ENCODE assay signal across 23 cellular contexts in the genomic region with DNA sequence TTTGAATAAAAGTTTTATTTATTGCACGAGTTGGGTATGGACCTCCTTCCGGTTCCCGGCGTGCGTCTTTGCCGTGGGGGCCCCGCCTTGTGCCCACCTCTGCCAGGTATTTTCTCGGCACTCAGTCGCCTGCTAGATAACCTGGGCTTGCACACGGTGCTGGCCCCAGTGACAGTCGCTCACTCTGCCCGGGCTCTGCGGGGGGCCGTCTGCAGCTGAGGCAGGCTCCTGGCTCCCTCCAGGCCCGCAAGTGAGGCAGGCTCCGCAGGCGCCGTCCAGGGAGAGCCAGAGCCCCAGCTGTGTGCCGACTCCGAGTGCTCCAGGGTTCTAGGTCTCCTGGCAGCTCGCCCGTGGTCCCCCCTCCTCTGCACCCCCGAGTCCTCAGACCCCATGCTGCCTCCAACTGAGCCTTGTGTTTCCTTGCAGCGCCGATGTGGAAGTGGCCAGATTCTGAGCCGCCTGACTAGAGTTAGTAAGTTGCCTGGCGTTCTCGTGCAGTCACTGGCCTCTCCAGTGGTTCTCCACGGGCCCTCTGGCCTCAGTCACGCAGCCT. TPM values are rescaled to one million over a fixed set of nuclear protein-coding genes. Genes with fewer than 3 reads are reported as not detected.
DNase-seq lines count a peak whose midpoint lies in the region; TF ChIP-seq lines count a peak whose summit lies in the region.
"Had no signal": no experiment of that assay in that cellular context is flagged by ENCODE, and none has a peak within 500 bp of the region (broad histone marks: within the 10 kb centered on the region; RNA-seq: fewer than 3 reads in every experiment).

No MANE protein-coding gene starts in this region.

- DNase-seq in RWPE1 (ENCODE audit: low spot score) (no peak), brain pericyte (ENCODE audit: low read depth, low spot score) (peak; percentile 41), iPS-NIHi7 (ENCODE audit: extremely low spot score) (no peak), suprapubic skin (ENCODE audit: low spot score in 2 of 2) (no peak), NCI-H446 treated with DMSO at 0.1 percent for 48 hours (lab: John Stamatoyannopoulos, UW) (no peak)
- DNase-seq in activated T-helper 2 cell treated with anti-CD3 and anti-CD28 coated beads, Interferon-gamma antibody, Interleukin-2, Interleukin-4, amounts not matched to agents 10 μg/mL and 5 μg/mL and 100 μg/mL, durations not matched to agents 14 hours and 24 hours and 36 hours (ENCODE audit: low spot score): no peak
- DNase-seq: CD8-positive, alpha-beta memory T cell; DMS79 treated with DMSO at 0.1 percent for 48 hours; IMR-90; Karpas-422; MG63; NCI-H1092; NCI-H2107; NCI-H2227 treated with DMSO at 0.1 percent for 48 hours; NCI-H524 treated with DMSO at 0.1 percent for 48 hours; PC-3; RPMI8226; SIG-M5 had no signal

- no peak for TF ChIP-seq CTCF in RWPE1 (conservative IDR thresholded peaks at IDR 0.05; ENCODE audit: low read depth)
- TF ChIP-seq CTCF in suprapubic skin (IDR thresholded peaks at IDR 0.05): no peak

- no peak for TF ChIP-seq POLR2A in suprapubic skin (IDR thresholded peaks at IDR 0.05)

- intact Hi-C loops in activated T-helper 2 cell treated with anti-CD3 and anti-CD28 coated beads, Interferon-gamma antibody, Interleukin-2, Interleukin-4, amounts not matched to agents 10 μg/mL and 5 μg/mL and 100 μg/mL, durations not matched to agents 14 hours and 24 hours and 36 hours (cut with micrococcal nuclease): no loop called here

- no peaks in the 10 kb centered on the region for H3K9me3 ChIP-seq in BLaER1 treated with 17β-estradiol and CSF1 and Interleukin-3, amounts not matched to agents 10 nM and 100 nM (replicated peaks in 1 of 11)
- H3K9me3 ChIP-seq in suprapubic skin: no peaks in the 10 kb centered on the region
- H3K9me3 ChIP-seq: HAP-1, MG63 had no signal

- no peak for TF ChIP-seq EP300 in suprapubic skin (IDR thresholded peaks at IDR 0.05)

- peaks cover 3% of the 10 kb centered on the region for H3K4me1 Mint-ChIP-seq in activated T-helper 2 cell treated with anti-CD3 and anti-CD28 coated beads, Interferon-gamma antibody, Interleukin-2, Interleukin-4, amounts not matched to agents 10 μg/mL and 5 μg/mL and 100 μg/mL, durations not matched to agents 14 hours and 24 hours and 36 hours (ENCODE audit: low read depth)
- H3K4me1 Mint-ChIP-seq: CD8-positive, alpha-beta memory T cell had no signal

- POLR2A ChIA-PET in RWPE1 (lab: Yijun Ruan, JAX; ENCODE audit: low non-redundant PET): no interaction called here

- no peak overlapping the region for H3K4me3 ChIP-seq in BLaER1 treated with 17β-estradiol and CSF1 and Interleukin-3, amounts not matched to agents 10 nM and 100 nM
- no peak overlapping the region for H3K4me3 ChIP-seq in suprapubic skin
- H3K4me3 ChIP-seq: HAP-1, MG63 had no signal

- no peak overlapping the region for H3K27ac Mint-ChIP-seq in activated T-helper 2 cell treated with anti-CD3 and anti-CD28 coated beads, Interferon-gamma antibody, Interleukin-2, Interleukin-4, amounts not matched to agents 10 μg/mL and 5 μg/mL and 100 μg/mL, durations not matched to agents 14 hours and 24 hours and 36 hours
- H3K27ac Mint-ChIP-seq: CD8-positive, alpha-beta memory T cell had no signal

- WGBS in suprapubic skin: 79% methylated on average over 30 of the region's 30 CpGs

- H3K4me2 ChIP-seq in BLaER1 treated with 17β-estradiol and CSF1 and Interleukin-3, amounts not matched to agents 10 nM and 100 nM: peak overlapping the region in 8 of 11 experiments; percentile 13 to 89 (median 74); a peak in 13 of 22 replicates

- H3K27me3 Mint-ChIP-seq in activated T-helper 2 cell treated with anti-CD3 and anti-CD28 coated beads, Interferon-gamma antibody, Interleukin-2, Interleukin-4, amounts not matched to agents 10 μg/mL and 5 μg/mL and 100 μg/mL, durations not matched to agents 14 hours and 24 hours and 36 hours (ENCODE audit: low read depth): no peaks in the 10 kb centered on the region

- no peaks in the 10 kb centered on the region for H3K36me3 ChIP-seq in BLaER1 treated with 17β-estradiol and CSF1 and Interleukin-3, amounts not matched to agents 10 nM and 100 nM
- peaks cover 79% of the 10 kb centered on the region for H3K36me3 ChIP-seq in suprapubic skin
- H3K36me3 ChIP-seq: HAP-1, MG63 had no signal

- peaks cover 0 to 86% (median 44%) of the 10 kb centered on the region in 11 experiments; a peak in 16 of 22 replicates for H4K20me1 ChIP-seq in BLaER1 treated with 17β-estradiol and CSF1 and Interleukin-3, amounts not matched to agents 10 nM and 100 nM

- no peak overlapping the region for H3K9ac ChIP-seq in BLaER1 treated with 17β-estradiol and CSF1 and Interleukin-3, amounts not matched to agents 10 nM and 100 nM

- no peak overlapping the region for H3K27ac ChIP-seq in BLaER1 treated with 17β-estradiol and CSF1 and Interleukin-3, amounts not matched to agents 10 nM and 100 nM
- H3K27ac ChIP-seq in RWPE1 (peak overlapping the region; percentile 80), layer of hippocampus (ENCODE audit: low read depth, low read length) (peak overlapping the region; percentile 21), suprapubic skin (no peak overlapping the region)
- H3K27ac ChIP-seq: HL-60 had no signal

- no peak overlapping the region for H3K4me3 Mint-ChIP-seq in activated T-helper 2 cell treated with anti-CD3 and anti-CD28 coated beads, Interferon-gamma antibody, Interleukin-2, Interleukin-4, amounts not matched to agents 10 μg/mL and 5 μg/mL and 100 μg/mL, durations not matched to agents 14 hours and 24 hours and 36 hours (ENCODE audit: low read depth)

- no peaks in the 10 kb centered on the region for H3K9me3 Mint-ChIP-seq in activated T-helper 2 cell treated with anti-CD3 and anti-CD28 coated beads, Interferon-gamma antibody, Interleukin-2, Interleukin-4, amounts not matched to agents 10 μg/mL and 5 μg/mL and 100 μg/mL, durations not matched to agents 14 hours and 24 hours and 36 hours
- H3K9me3 Mint-ChIP-seq: CD8-positive, alpha-beta memory T cell had no signal

- peaks cover 63 to 93% (median 85%) of the 10 kb centered on the region in 11 experiments for H3K27me3 ChIP-seq in BLaER1 treated with 17β-estradiol and CSF1 and Interleukin-3, amounts not matched to agents 10 nM and 100 nM
- no peaks in the 10 kb centered on the region for H3K27me3 ChIP-seq in layer of hippocampus (ENCODE audit: control insufficient read depth, insufficient read depth, low read length)
- no peaks in the 10 kb centered on the region for H3K27me3 ChIP-seq in suprapubic skin
- H3K27me3 ChIP-seq: MG63 had no signal

- no peaks in the 10 kb centered on the region for H3K36me3 Mint-ChIP-seq in activated T-helper 2 cell treated with anti-CD3 and anti-CD28 coated beads, Interferon-gamma antibody, Interleukin-2, Interleukin-4, amounts not matched to agents 10 μg/mL and 5 μg/mL and 100 μg/mL, durations not matched to agents 14 hours and 24 hours and 36 hours (ENCODE audit: low read depth)
- H3K36me3 Mint-ChIP-seq: CD8-positive, alpha-beta memory T cell had no signal

- peaks cover 6 to 72% (median 55%) of the 10 kb centered on the region in 10 experiments; a peak in 18 of 20 replicates for H3K4me1 ChIP-seq in BLaER1 treated with 17β-estradiol and CSF1 and Interleukin-3, amounts not matched to agents 10 nM and 100 nM
- H3K4me1 ChIP-seq in suprapubic skin: no peaks in the 10 kb centered on the region
- H3K4me1 ChIP-seq: HAP-1 had no signal

- CTCF ChIA-PET in RWPE1 (lab: Yijun Ruan, JAX): no interaction called here

RNA-seq across cellular contexts. Expression of a gene that starts 54.7 kb away (rescaled TPM):
- not detected for total RNA-seq in suprapubic skin
- not detected in 2 replicates for total RNA-seq in activated T-helper 2 cell treated with anti-CD3 and anti-CD28 coated beads, Interferon-gamma antibody, Interleukin-2, Interleukin-4, amounts not matched to agents 10 μg/mL and 5 μg/mL and 100 μg/mL, durations not matched to agents 14 hours and 24 hours and 36 hours
- total RNA-seq: CD8-positive, alpha-beta memory T cell; HT1080; IMR-90; PC-3 had no signal

RNA-seq across cellular contexts. Expression of a gene that starts 55.5 kb away (rescaled TPM):
- total RNA-seq in suprapubic skin: 1 to 10 TPM in 2 of 4 donors, under 1 TPM in 2; 0.64 to 2.8 (median 1.1) TPM
- total RNA-seq in activated T-helper 2 cell treated with anti-CD3 and anti-CD28 coated beads, Interferon-gamma antibody, Interleukin-2, Interleukin-4, amounts not matched to agents 10 μg/mL and 5 μg/mL and 100 μg/mL, durations not matched to agents 14 hours and 24 hours and 36 hours: 0.48 and 0.89 TPM in 2 replicates

Comparison
In these comparisons a context has a peak if more than half of its experiments do, and no peak if none do; other contexts are left out.
1. H3K27ac ChIP-seq: peak in RWPE1 (single experiment) and layer of hippocampus (single experiment); none in BLaER1 treated with 17β-estradiol and CSF1 and Interleukin-3, amounts not matched to agents 10 nM and 100 nM (0 of 11) and suprapubic skin (single experiment).